Comparison of ENCODE assay signal across 8 cellular contexts in genomic region chr19:2171349-2172145, GRCh38. TPM values are rescaled to one million over a fixed set of nuclear protein-coding genes. Genes with fewer than 3 reads are reported as not detected.
DNase-seq lines count a peak whose midpoint lies in the region; ATAC-seq, FAIRE-seq and TF ChIP-seq lines count a peak whose summit lies in the region.

No MANE protein-coding gene starts in this region.

- H3K4me1 ChIP-seq in mucosa of rectum (ENCODE audit: control insufficient read depth in 2 of 2, insufficient read depth in 2 of 2, low read length in 2 of 2) (peaks cover 43 to 51% of the 10 kb centered on the region in 2 donors), testis (peaks cover 75% of the 10 kb centered on the region)

- peaks cover 27% of the 10 kb centered on the region for H3K4me1 Mint-ChIP-seq in activated naive CD8-positive, alpha-beta T cell treated with anti-CD3 and anti-CD28 coated beads, Interleukin-2, amount 10 ng/mL, durations not matched to agents 7 days and 5 days

- H3K4me2 ChIP-seq in SU-DHL-6 (ENCODE audit: low read depth, low read length, poor library complexity, severe bottlenecking), result peak overlapping the region; percentile 40

- intact Hi-C loops in testis (cut with DNase I; ENCODE audit: low total_unique reads), result no loop called here

- FAIRE-seq in GM12891 (lab: Jason Lieb, UNC), result peak; percentile 90

- peaks cover 10% of the 10 kb centered on the region for H3F3A ChIP-seq in SU-DHL-6 (ENCODE audit: insufficient read depth)

- DNase-seq in GM12891 (ENCODE audit: insufficient read length, low spot score) (peak; percentile 88), testis (peak; percentile 55), ureter (ENCODE audit: low spot score) (no peak)
- peak; percentile 70 for DNase-seq in activated naive CD8-positive, alpha-beta T cell treated with anti-CD3 and anti-CD28 coated beads, Interleukin-2, amount 10 ng/mL, durations not matched to agents 7 days and 5 days

- H3K27ac ChIP-seq in SU-DHL-6 (ENCODE audit: low read depth, low read length) (peak overlapping the region; percentile 43), mucosa of rectum (ENCODE audit: low read depth in 2 of 2, low read length in 2 of 2) (peak overlapping the region; percentile 36 to 56), testis (peak overlapping the region; percentile 34 to 56)

- H3K36me3 Mint-ChIP-seq in activated naive CD8-positive, alpha-beta T cell treated with anti-CD3 and anti-CD28 coated beads, Interleukin-2, amount 10 ng/mL, durations not matched to agents 7 days and 5 days, result peaks cover 7% of the 10 kb centered on the region

- ATAC-seq in HG02623 (IDR thresholded peaks at IDR 0.05; ENCODE audit: unreplicated experiment) (peak; percentile 37), GM21367 (IDR thresholded peaks at IDR 0.05; ENCODE audit: unreplicated experiment) (no peak)
- peak; percentile 88 for ATAC-seq in activated naive CD8-positive, alpha-beta T cell treated with anti-CD3 and anti-CD28 coated beads, Interleukin-2, amount 10 ng/mL, durations not matched to agents 7 days and 5 days (ENCODE audit: low read depth)

- H3K4me3 ChIP-seq in SU-DHL-6 (ENCODE audit: insufficient read depth, low read length, poor library complexity, severe bottlenecking), result no peak overlapping the region
- H3K4me3 ChIP-seq in mucosa of rectum (ENCODE audit: low read length in 2 of 2), result no peak overlapping the region
- no peak overlapping the region for H3K4me3 ChIP-seq in testis

- no peaks in the 10 kb centered on the region for H3K27me3 Mint-ChIP-seq in activated naive CD8-positive, alpha-beta T cell treated with anti-CD3 and anti-CD28 coated beads, Interleukin-2, amount 10 ng/mL, durations not matched to agents 7 days and 5 days

- no peaks in the 10 kb centered on the region for H3K9me2 ChIP-seq in SU-DHL-6 (replicated peaks; ENCODE audit: insufficient read depth, low read length)

- 45 to 80% methylated on average over 9 to 14 of the region's 27 CpGs for WGBS in testis, 2 donors

- POLR2A ChIA-PET in activated naive CD8-positive, alpha-beta T cell treated with anti-CD3 and anti-CD28 coated beads, Interleukin-2, amount 10 ng/mL, durations not matched to agents 7 days and 5 days (lab: Charles Lee), result interaction anchor here (0.8 to 0.9 kb wide), 2 partner anchors 64 to 286 kb away, joined by 3 to 8 read pairs; partner anchors contain the start of gene PLEKHJ1

- H3K27me3 ChIP-seq in SU-DHL-6 (ENCODE audit: low read length) (no peaks in the 10 kb centered on the region), mucosa of rectum (ENCODE audit: control insufficient read depth in 2 of 2, insufficient read depth in 2 of 2, low read length in 2 of 2) (no peaks in the 10 kb centered on the region), testis (no peaks in the 10 kb centered on the region)

- peak; percentile 36 for TF ChIP-seq CTCF in SU-DHL-6 (IDR thresholded peaks at IDR 0.05; ENCODE audit: insufficient read depth, low read length, poor library complexity, severe bottlenecking)
- no peak for TF ChIP-seq CTCF in testis (IDR thresholded peaks at IDR 0.05)

- no peak overlapping the region for H3K4me3 Mint-ChIP-seq in activated naive CD8-positive, alpha-beta T cell treated with anti-CD3 and anti-CD28 coated beads, Interleukin-2, amount 10 ng/mL, durations not matched to agents 7 days and 5 days

- peaks cover 29% of the 10 kb centered on the region; the same call in 1 of the 2 replicates for H4K20me1 ChIP-seq in SU-DHL-6 (ENCODE audit: low read depth, low read length)

- H3K79me2 ChIP-seq in SU-DHL-6 (ENCODE audit: insufficient read depth, low read length), result peaks cover 98% of the 10 kb centered on the region

- TF ChIP-seq POLR2A in GM12891 (IDR thresholded peaks at IDR 0.05; ENCODE audit: low read depth, low read length), result no peak
- TF ChIP-seq POLR2A in testis (IDR thresholded peaks at IDR 0.05), result no peak

- peak overlapping the region; percentile 15; the same call in 1 of the 2 replicates for H3K9ac ChIP-seq in SU-DHL-6 (ENCODE audit: low read length)
- peak overlapping the region; percentile 24 to 44 for H3K9ac ChIP-seq in mucosa of rectum (ENCODE audit: low read depth in 1 of 2, low read length in 2 of 2)

- H3K9me3 Mint-ChIP-seq in activated naive CD8-positive, alpha-beta T cell treated with anti-CD3 and anti-CD28 coated beads, Interleukin-2, amount 10 ng/mL, durations not matched to agents 7 days and 5 days, result no peaks in the 10 kb centered on the region

- H3K27ac Mint-ChIP-seq in activated naive CD8-positive, alpha-beta T cell treated with anti-CD3 and anti-CD28 coated beads, Interleukin-2, amount 10 ng/mL, durations not matched to agents 7 days and 5 days, result no peak overlapping the region

- H3K9me3 ChIP-seq in SU-DHL-6 (ENCODE audit: insufficient read depth, low read length) (no peaks in the 10 kb centered on the region), mucosa of rectum (ENCODE audit: control insufficient read depth in 2 of 2, low read length in 2 of 2) (no peaks in the 10 kb centered on the region), testis (no peaks in the 10 kb centered on the region)

- H3K36me3 ChIP-seq in SU-DHL-6 (ENCODE audit: low read length) (no peaks in the 10 kb centered on the region), mucosa of rectum (ENCODE audit: control insufficient read depth in 2 of 2, insufficient read depth in 2 of 2, low read length in 2 of 2) (peaks cover 0 to 2% of the 10 kb centered on the region in 2 donors), testis (ENCODE audit: low read depth, missing control alignments) (no peaks in the 10 kb centered on the region)

- H2AFZ ChIP-seq in SU-DHL-6 (ENCODE audit: low read depth, low read length, severe bottlenecking), result no peak overlapping the region

TF ChIP-seq in GM12891, 5 proteins besides CTCF, POLR2A, EP300 and RAD21:
- 0 out of 2 replicates have a peak, but pooled peaks have one; percentile 9 for TF ChIP-seq TAF1 (IDR thresholded peaks at IDR 0.05; ENCODE audit: low read depth, low read length)
- peak; percentile 60 for TF ChIP-seq PAX5 (IDR thresholded peaks at IDR 0.05; ENCODE audit: insufficient read depth, low read length, severe bottlenecking)
- TF ChIP-seq POLR2AphosphoS5 (IDR thresholded peaks at IDR 0.05; ENCODE audit: low read depth, low read length), result no peak; the same call in 1 of the 2 replicates
- peak; percentile 77 for TF ChIP-seq POU2F2 (IDR thresholded peaks at IDR 0.05; ENCODE audit: low read depth, low read length)

RNA-seq across cellular contexts. Expression of gene DOT1L, which starts 7.8 kb away (rescaled TPM):
- polyA plus RNA-seq in GM12891 (2012; ENCODE audit: low read depth, missing spikeins), result 18.5 TPM
- total RNA-seq in activated naive CD8-positive, alpha-beta T cell treated with anti-CD3 and anti-CD28 coated beads, Interleukin-2, amount 10 ng/mL, durations not matched to agents 7 days and 5 days, result 10 to 100 TPM; 50.1 to 56.2 TPM
- total RNA-seq in testis (100 to 1,000 TPM; 128 to 147 TPM), ureter (41.9 TPM)
- 183 TPM for polyA plus RNA-seq in testis (ENCODE audit: insufficient read depth, low read depth, low replicate concordance)

RNA-seq across cellular contexts. Expression of gene AP3D1, which starts 20.2 kb away (rescaled TPM):
- 80.2 TPM for polyA plus RNA-seq in GM12891 (2012; ENCODE audit: low read depth, missing spikeins)
- 10 to 100 TPM; 92.6 to 96.5 TPM for total RNA-seq in activated naive CD8-positive, alpha-beta T cell treated with anti-CD3 and anti-CD28 coated beads, Interleukin-2, amount 10 ng/mL, durations not matched to agents 7 days and 5 days
- total RNA-seq in testis (100 to 1,000 TPM; 201 to 204 TPM), ureter (148 TPM)
- 134 TPM for polyA plus RNA-seq in testis (ENCODE audit: insufficient read depth, low read depth, low replicate concordance)
